8 cellular contexts compared by ENCODE assay signal in genomic region chr1:22451702-22452400, GRCh38. TPM values are rescaled to one million over a fixed set of nuclear protein-coding genes. Genes with fewer than 3 reads are reported as not detected.
DNase-seq lines count a peak whose midpoint lies in the region; ATAC-seq and TF ChIP-seq lines count a peak whose summit lies in the region.

Gene ZBTB40 (plus strand): TSS chr1:22451851. CDS start chr1:22489949, 38,098 bp downstream.

- in situ Hi-C loops in transverse colon (cut with MboI; ENCODE audit: low pct_ligation_motif_present in 1 of 4, low pct_unique_long_range_greater_than_20kb in 1 of 4, low sequenced_read_pairs in 3 of 4) = no loop called here

- H3K4me3 Mint-ChIP-seq in T-cell = peak within 1 kb of the TSS; percentile 89 to 98 (median 93)

- TF ChIP-seq EP300 in transverse colon (IDR thresholded peaks at IDR 0.05; ENCODE audit: low read depth) = no peak

- H3K36me3 Mint-ChIP-seq in T-cell = peaks cover 7% of the 10 kb centered on the region

- 0 to 1% (median 0%) methylated on average over 41 to 66 of the region's 66 CpGs for WGBS in adrenal gland, 4 donors
- WGBS in heart left ventricle, 4 donors = 0% methylated on average over 35 to 66 of the region's 66 CpGs
- WGBS in transverse colon (ENCODE audit: low coverage in 1 of 2), 2 donors = 1% methylated on average over 42 of the region's 66 CpGs; no CpG with 5 or more reads in 1 of the 2 donors

- POLR2A ChIA-PET in T-cell (lab: Charles Lee) = no interaction called here

- no peaks in the 10 kb centered on the region for H3K27me3 Mint-ChIP-seq in T-cell

- no peaks in the 10 kb centered on the region for H3K9me3 ChIP-seq in adrenal gland (replicated peaks in 1 of 3)
- H3K9me3 ChIP-seq in heart left ventricle = no peaks in the 10 kb centered on the region
- H3K9me3 ChIP-seq in transverse colon = no peaks in the 10 kb centered on the region

- intact Hi-C loops in adrenal gland (cut with DNase I) = loop anchor here in 1 of 2 donors (10.0 kb wide), 1 partner anchor 53 kb away; no protein-coding TSS in a partner anchor
- intact Hi-C loops in heart left ventricle (cut with DNase I) = loop anchor here in 2 of 10 donors (5.0 kb wide), 2 partner anchors 40 to 50 kb away; no protein-coding TSS in a partner anchor
- intact Hi-C loops in transverse colon (cut with DNase I; ENCODE audit: low total_unique reads) = no loop called here

- H3K27ac Mint-ChIP-seq in T-cell = peak within 1 kb of the TSS; percentile 93 to 95

- ATAC-seq in HG02798 (IDR thresholded peaks at IDR 0.05; ENCODE audit: poor library complexity, unreplicated experiment) (peak; percentile 91), T-cell (replicated peaks in 1 of 4) (peak; percentile 95 to 96 (median 96)), heart left ventricle (peak; percentile 94 to 98 (median 98))

- TF ChIP-seq POLR2A in adrenal gland (IDR thresholded peaks at IDR 0.05) (peak in 1 of 2 donors; percentile 22), heart left ventricle (IDR thresholded peaks at IDR 0.05) (peak in 1 of 2 donors; percentile 48), transverse colon (IDR thresholded peaks at IDR 0.05) (peak; percentile 59)

- peaks cover 41 to 46% (median 45%) of the 10 kb centered on the region in 3 donors for H3K4me1 Mint-ChIP-seq in T-cell

- no peaks in the 10 kb centered on the region for H3K36me3 ChIP-seq in adrenal gland (replicated peaks in 1 of 2)
- no peaks in the 10 kb centered on the region for H3K36me3 ChIP-seq in heart left ventricle
- no peaks in the 10 kb centered on the region for H3K36me3 ChIP-seq in transverse colon

- H3K4me3 ChIP-seq in GM12875 (ENCODE audit: low read depth, low read length) = peak within 1 kb of the TSS; percentile 96
- peak within 1 kb of the TSS; percentile 62 to 94 (median 80) for H3K4me3 ChIP-seq in adrenal gland
- H3K4me3 ChIP-seq in heart left ventricle = peak within 1 kb of the TSS; percentile 68 to 99 (median 84)
- peak within 1 kb of the TSS; percentile 68 to 99 (median 89) for H3K4me3 ChIP-seq in transverse colon

- H3K4me1 ChIP-seq in adrenal gland (replicated peaks in 1 of 2) (peaks cover 58 to 70% of the 10 kb centered on the region in 2 donors), heart left ventricle (peaks cover 0 to 56% (median 34%) of the 10 kb centered on the region in 12 donors), transverse colon (peaks cover 0 to 20% (median 12%) of the 10 kb centered on the region in 4 donors)

- DNase-seq in NCI-H1436 (lab: John Stamatoyannopoulos, UW) = peak; percentile 96
- peak; percentile 80 to 97 (median 94) for DNase-seq in T-cell
- DNase-seq in adrenal gland = peak; percentile 98 to 99 (median 98)
- peak; percentile 97 to 99 (median 98) for DNase-seq in heart left ventricle
- DNase-seq in pons (ENCODE audit: low spot score) = peak; percentile 97
- peak; percentile 96 for DNase-seq in transverse colon

- TF ChIP-seq CTCF in GM12875 (IDR thresholded peaks at IDR 0.05; ENCODE audit: borderline replicate concordance, insufficient read depth, low read depth, low read length) (no peak), adrenal gland (IDR thresholded peaks at IDR 0.05) (peak in 1 of 6 experiments; percentile 10), heart left ventricle (IDR thresholded peaks at IDR 0.05) (no peak), transverse colon (IDR thresholded peaks at IDR 0.05) (peak in 1 of 5 experiments; percentile 4)

- no peaks in the 10 kb centered on the region for H3K9me3 Mint-ChIP-seq in T-cell

- CTCF ChIA-PET in T-cell (lab: Charles Lee) = no interaction called here

- H3K27ac ChIP-seq in adrenal gland (peak within 1 kb of the TSS; percentile 88 to 96 (median 93)), heart left ventricle (peak within 1 kb of the TSS; percentile 90 to 99 (median 96)), transverse colon (peak within 1 kb of the TSS; percentile 95 to 98 (median 96))

- H3K27me3 ChIP-seq in adrenal gland = no peaks in the 10 kb centered on the region
- no peaks in the 10 kb centered on the region for H3K27me3 ChIP-seq in heart left ventricle
- no peaks in the 10 kb centered on the region for H3K27me3 ChIP-seq in transverse colon

RNA-seq across cellular contexts. Expression of gene ZBTB40, which starts in this region (rescaled TPM):
- total RNA-seq in T-cell (10 to 100 TPM; 42.6 to 62.9 (median 54.1) TPM), adrenal gland (10 to 100 TPM; 18.4 to 45.7 (median 34.7) TPM), heart left ventricle (10 to 100 TPM in 8 of 9 donors, 1 to 10 TPM in 1; 9.7 to 17.7 (median 15.2) TPM), transverse colon (10 to 100 TPM; 17.7 to 30.3 (median 21.1) TPM)
- polyA plus RNA-seq in adrenal gland (10 to 100 TPM; 17.1 to 22.4 (median 20.5) TPM), heart left ventricle (1 to 10 TPM; 4.6 to 7.4 TPM)

Comparison
In these comparisons a context has a peak if more than half of its experiments do, and no peak if none do; other contexts are left out.
1. Peak in every context shown above with its lines: DNase-seq, ATAC-seq, H3K4me3 ChIP-seq and H3K27ac ChIP-seq.